ENCODE assay signal across 8 cellular contexts in genomic region chr20:57346477-57346876, GRCh38. TPM values are rescaled to one million over a fixed set of nuclear protein-coding genes. Genes with fewer than 3 reads are reported as not detected.
DNase-seq lines count a peak whose midpoint lies in the region; ATAC-seq and TF ChIP-seq lines count a peak whose summit lies in the region.

No MANE protein-coding gene starts in this region.

- TF ChIP-seq CTCF in IMR-90 (conservative IDR thresholded peaks at IDR 0.05; ENCODE audit: low read depth, low read length), result peak; percentile 85
- TF ChIP-seq CTCF in foreskin fibroblast (IDR thresholded peaks at IDR 0.05; ENCODE audit: low read depth, low read length), result peak; percentile 60
- TF ChIP-seq CTCF in ovary (IDR thresholded peaks at IDR 0.05), result peak; percentile 39 to 69 (median 42)
- TF ChIP-seq CTCF in upper lobe of right lung (IDR thresholded peaks at IDR 0.05), result peak; percentile 72

- H4K8ac ChIP-seq in IMR-90 (ENCODE audit: low read depth in 2 of 2, low read length in 2 of 2), result no peak overlapping the region

- no peak overlapping the region for H2AK5ac ChIP-seq in IMR-90 (ENCODE audit: low read depth, low read length)

- H2AK9ac ChIP-seq in IMR-90 (replicated peaks; ENCODE audit: low read depth, low read length, poor library complexity), result no peak overlapping the region

- ATAC-seq in IMR-90 (ENCODE audit: low read depth), result peak; percentile 71
- ATAC-seq in upper lobe of right lung, result peak; percentile 73
- ATAC-seq in HG02840 (IDR thresholded peaks at IDR 0.05; ENCODE audit: low FRiP score, unreplicated experiment), result no peak

- no peaks in the 10 kb centered on the region for H3K9me3 ChIP-seq in IMR-90 (ENCODE audit: control insufficient read depth, insufficient read depth, low read length)
- H3K9me3 ChIP-seq in ovary, result no peaks in the 10 kb centered on the region
- no peaks in the 10 kb centered on the region for H3K9me3 ChIP-seq in upper lobe of right lung

- H3K27ac ChIP-seq in IMR-90 (ENCODE audit: insufficient read depth, low read length), result no peak overlapping the region
- H3K27ac ChIP-seq in ovary, result no peak overlapping the region
- no peak overlapping the region for H3K27ac ChIP-seq in upper lobe of right lung

- H2BK15ac ChIP-seq in IMR-90 (ENCODE audit: low read depth, low read length), result no peak overlapping the region

- peak; percentile 78 for TF ChIP-seq RAD21 in IMR-90 (IDR thresholded peaks at IDR 0.05; ENCODE audit: low read length)

- peaks cover 26% of the 10 kb centered on the region for H3K27me3 Mint-ChIP-seq in activated T-helper 1 cell treated with anti-CD3 and anti-CD28 coated beads, Interleukin-12 subunit alpha, Interleukin-12 subunit beta, Interleukin-2, Interleukin-4 antibody, amounts not matched to agents 30 ng/mL and 10 ng/mL and 1 ng/mL, durations not matched to agents 14 hours and 24 hours and 36 hours (ENCODE audit: insufficient read depth)

- H3K4me3 Mint-ChIP-seq in activated T-helper 1 cell treated with anti-CD3 and anti-CD28 coated beads, Interleukin-12 subunit alpha, Interleukin-12 subunit beta, Interleukin-2, Interleukin-4 antibody, amounts not matched to agents 30 ng/mL and 10 ng/mL and 1 ng/mL, durations not matched to agents 14 hours and 24 hours and 36 hours, result no peak overlapping the region

- intact Hi-C loops in IMR-90 (cut with micrococcal nuclease), result loop anchor here (1.0 kb wide), 2 partner anchors 254 to 796 kb away; no protein-coding TSS in a partner anchor
- intact Hi-C loops in activated T-helper 1 cell treated with anti-CD3 and anti-CD28 coated beads, Interleukin-12 subunit alpha, Interleukin-12 subunit beta, Interleukin-2, Interleukin-4 antibody, amounts not matched to agents 30 ng/mL and 10 ng/mL and 1 ng/mL, durations not matched to agents 14 hours and 24 hours and 36 hours (cut with micrococcal nuclease), result loop anchor here (1.0 kb wide), 3 partner anchors 123 to 796 kb away; no protein-coding TSS in a partner anchor
- intact Hi-C loops in ovary (cut with DNase I), result loop anchor here in 1 of 4 donors (5.0 to 10.0 kb wide), 2 partner anchors 254 to 792 kb away; no protein-coding TSS in a partner anchor
- intact Hi-C loops in upper lobe of right lung (cut with DNase I), result no loop called here

- H3K27ac Mint-ChIP-seq in activated T-helper 1 cell treated with anti-CD3 and anti-CD28 coated beads, Interleukin-12 subunit alpha, Interleukin-12 subunit beta, Interleukin-2, Interleukin-4 antibody, amounts not matched to agents 30 ng/mL and 10 ng/mL and 1 ng/mL, durations not matched to agents 14 hours and 24 hours and 36 hours, result no peak overlapping the region

- BruUV-seq in IMR-90 (replicated peaks; lab: Mats Ljungman, UMichigan), result no TSS peak

- in situ Hi-C loops in IMR-90 (cut with MboI; ENCODE audit: low sequenced_read_pairs), result loop anchor here (5.0 kb wide), 1 partner anchor 794 kb away; no protein-coding TSS in a partner anchor

- H3K4ac ChIP-seq in IMR-90 (ENCODE audit: low read depth, low read length), result no peak overlapping the region

- no peak overlapping the region for H3K4me2 ChIP-seq in IMR-90 (ENCODE audit: low read depth, low read length)

- dilution Hi-C loops in IMR-90 (cut with HindIII; ENCODE audit: low sequenced_read_pairs, unreplicated experiment), result no loop called here

- CTCF ChIA-PET in IMR-90 (lab: Yijun Ruan, JAX), result interaction anchor here (0.6 to 1.5 kb wide), 13 partner anchors 13 to 908 kb away, joined by 3 to 10 read pairs (median 3); no protein-coding TSS in a partner anchor

- H2BK20ac ChIP-seq in IMR-90 (ENCODE audit: low read depth, low read length), result no peak overlapping the region

- H3K14ac ChIP-seq in IMR-90 (replicated peaks; ENCODE audit: low read depth, low read length), result no peak overlapping the region

- H3K79me1 ChIP-seq in IMR-90 (ENCODE audit: low read depth in 1 of 2, low read length in 2 of 2), result peaks cover 0 to 3% of the 10 kb centered on the region in 2 experiments; a peak in 2 of 4 replicates

- H2AFZ ChIP-seq in IMR-90 (replicated peaks; ENCODE audit: low read length, poor library complexity), result no peak overlapping the region

- no peak overlapping the region for H4K5ac ChIP-seq in IMR-90 (ENCODE audit: low read depth, low read length)

- no peak overlapping the region for H3K18ac ChIP-seq in IMR-90 (ENCODE audit: low read depth, low read length)

- H3K23ac ChIP-seq in IMR-90 (ENCODE audit: low read depth, low read length), result no peak overlapping the region

- no peak overlapping the region for H2BK5ac ChIP-seq in IMR-90 (ENCODE audit: low read depth, low read length, poor library complexity, severe bottlenecking)

- H4K91ac ChIP-seq in IMR-90 (ENCODE audit: insufficient read depth, low read depth, low read length), result no peak overlapping the region

- H3K36me3 ChIP-seq in IMR-90 (ENCODE audit: control insufficient read depth, insufficient read depth, low read length), result no peaks in the 10 kb centered on the region
- H3K36me3 ChIP-seq in ovary, result no peaks in the 10 kb centered on the region
- H3K36me3 ChIP-seq in upper lobe of right lung, result no peaks in the 10 kb centered on the region

- H3K9me3 Mint-ChIP-seq in activated T-helper 1 cell treated with anti-CD3 and anti-CD28 coated beads, Interleukin-12 subunit alpha, Interleukin-12 subunit beta, Interleukin-2, Interleukin-4 antibody, amounts not matched to agents 30 ng/mL and 10 ng/mL and 1 ng/mL, durations not matched to agents 14 hours and 24 hours and 36 hours, result no peaks in the 10 kb centered on the region

- H3K4me3 ChIP-seq in IMR-90 (ENCODE audit: insufficient read depth, low read depth, low read length) (no peak overlapping the region), foreskin fibroblast (ENCODE audit: low read depth in 1 of 2, low read length in 2 of 2) (no peak overlapping the region), ovary (no peak overlapping the region), upper lobe of right lung (no peak overlapping the region)

- no peak overlapping the region for H3K56ac ChIP-seq in IMR-90 (ENCODE audit: extremely low read depth, insufficient read depth, low read length)

- peaks cover under 1% of the 10 kb centered on the region for H3K36me3 Mint-ChIP-seq in activated T-helper 1 cell treated with anti-CD3 and anti-CD28 coated beads, Interleukin-12 subunit alpha, Interleukin-12 subunit beta, Interleukin-2, Interleukin-4 antibody, amounts not matched to agents 30 ng/mL and 10 ng/mL and 1 ng/mL, durations not matched to agents 14 hours and 24 hours and 36 hours (ENCODE audit: low read depth)

- no peak overlapping the region for H3K9ac ChIP-seq in IMR-90 (ENCODE audit: low read depth, low read length)

- H3K4me1 ChIP-seq in IMR-90 (ENCODE audit: control insufficient read depth, insufficient read depth, low read length) (no peaks in the 10 kb centered on the region), ovary (ENCODE audit: insufficient read depth) (no peaks in the 10 kb centered on the region), upper lobe of right lung (no peaks in the 10 kb centered on the region)

- no peaks in the 10 kb centered on the region for H3K9me1 ChIP-seq in IMR-90 (ENCODE audit: insufficient read depth, low read length)

- peak; percentile 15 for DNase-seq in DMS79 (lab: John Stamatoyannopoulos, UW)
- DNase-seq in IMR-90, result peak; percentile 70
- DNase-seq in RKO (ENCODE audit: low spot score), result peak; percentile 84
- peak; percentile 41 for DNase-seq in activated T-helper 1 cell treated with anti-CD3 and anti-CD28 coated beads, Interleukin-12 subunit alpha, Interleukin-12 subunit beta, Interleukin-2, Interleukin-4 antibody, amounts not matched to agents 30 ng/mL and 10 ng/mL and 1 ng/mL, durations not matched to agents 14 hours and 24 hours and 36 hours (ENCODE audit: low spot score)
- DNase-seq in foreskin fibroblast, result peak; percentile 72 to 92
- DNase-seq in ovary, result peak; percentile 61 to 82 (median 76)
- DNase-seq in upper lobe of right lung, result peak; percentile 75

- peaks cover 15% of the 10 kb centered on the region for H3K4me1 Mint-ChIP-seq in activated T-helper 1 cell treated with anti-CD3 and anti-CD28 coated beads, Interleukin-12 subunit alpha, Interleukin-12 subunit beta, Interleukin-2, Interleukin-4 antibody, amounts not matched to agents 30 ng/mL and 10 ng/mL and 1 ng/mL, durations not matched to agents 14 hours and 24 hours and 36 hours (ENCODE audit: low read depth)

- no peak for TF ChIP-seq EP300 in ovary (IDR thresholded peaks at IDR 0.05)

- no peak overlapping the region for H2BK120ac ChIP-seq in IMR-90 (ENCODE audit: low read depth, low read length)

- H4K20me1 ChIP-seq in IMR-90 (ENCODE audit: insufficient read depth, low read length), result no peaks in the 10 kb centered on the region

- POLR2A ChIA-PET in IMR-90 (lab: Charles Lee; ENCODE audit: unreplicated experiment), result no interaction called here

- WGBS in IMR-90 (ENCODE audit: extremely low coverage in 2 of 2, insufficient read length in 1 of 2), 2 experiments, result no CpG with 5 or more reads among the region's 4 CpGs
- WGBS in ovary, 3 donors, result 0 to 1% (median 0%) methylated on average over 4 of the region's 4 CpGs

- peaks cover 2% of the 10 kb centered on the region; the same call in 1 of the 2 replicates for H3K27me3 ChIP-seq in IMR-90 (ENCODE audit: control insufficient read depth, insufficient read depth, low read length)
- H3K27me3 ChIP-seq in ovary, result no peaks in the 10 kb centered on the region
- peaks cover 7% of the 10 kb centered on the region for H3K27me3 ChIP-seq in upper lobe of right lung

- TF ChIP-seq POLR2A in IMR-90 (IDR thresholded peaks at IDR 0.05; ENCODE audit: low read depth, low read length), result no peak
- TF ChIP-seq POLR2A in ovary (IDR thresholded peaks at IDR 0.05), result no peak

RNA-seq across cellular contexts. Expression of gene RAE1, which starts 4.6 kb away (rescaled TPM):
- total RNA-seq in IMR-90 (2012; rRNA removed) (32.5 and 32.8 TPM in 2 replicates), ovary (10 to 100 TPM; 13.9 to 24.0 (median 19.0) TPM), upper lobe of right lung (14.9 TPM)
- polyA plus RNA-seq in IMR-90 (2012; rRNA removed) (58.4 and 80.5 TPM in 2 replicates), ovary (10 to 100 TPM; 20.4 to 46.1 TPM)
- polyA plus RNA-seq in IMR-90 (2012; cell fraction: cytosol; rRNA removed), result 15.2 and 24.2 TPM in 2 replicates
- 21.6 and 70.1 TPM in 2 replicates for polyA plus RNA-seq in IMR-90 (2012; cell fraction: nucleus; rRNA removed; ENCODE audit: low replicate concordance)
- total RNA-seq in activated T-helper 1 cell treated with anti-CD3 and anti-CD28 coated beads, Interleukin-12 subunit alpha, Interleukin-12 subunit beta, Interleukin-2, Interleukin-4 antibody, amounts not matched to agents 30 ng/mL and 10 ng/mL and 1 ng/mL, durations not matched to agents 14 hours and 24 hours and 36 hours, result 54.4 and 59.2 TPM in 2 replicates

RNA-seq across cellular contexts. Expression of gene SPO11, which starts 16.9 kb away (rescaled TPM):
- not detected in 2 replicates for total RNA-seq in IMR-90 (2012; rRNA removed)
- polyA plus RNA-seq in IMR-90 (2012; rRNA removed), result not detected in 2 replicates
- polyA plus RNA-seq in IMR-90 (2012; cell fraction: cytosol; rRNA removed), result not detected in 2 replicates
- polyA plus RNA-seq in IMR-90 (2012; cell fraction: nucleus; rRNA removed; ENCODE audit: low replicate concordance), result not detected in 2 replicates
- not detected in 2 replicates for total RNA-seq in activated T-helper 1 cell treated with anti-CD3 and anti-CD28 coated beads, Interleukin-12 subunit alpha, Interleukin-12 subunit beta, Interleukin-2, Interleukin-4 antibody, amounts not matched to agents 30 ng/mL and 10 ng/mL and 1 ng/mL, durations not matched to agents 14 hours and 24 hours and 36 hours
- not detected for total RNA-seq in ovary
- not detected for polyA plus RNA-seq in ovary
- not detected for total RNA-seq in upper lobe of right lung

RNA-seq across cellular contexts. Expression of gene RBM38, which starts 44.7 kb away (rescaled TPM):
- total RNA-seq in IMR-90 (2012; rRNA removed) (5.2 and 6.9 TPM in 2 replicates), ovary (10 to 100 TPM; 20.0 to 77.6 (median 39.3) TPM), upper lobe of right lung (13.4 TPM)
- polyA plus RNA-seq in IMR-90 (2012; rRNA removed) (11.9 and 14.6 TPM in 2 replicates), ovary (10 to 100 TPM in 1 of 2 donors, 1 to 10 TPM in 1; 6.3 to 36.6 TPM)
- 9.7 and 20.7 TPM in 2 replicates for polyA plus RNA-seq in IMR-90 (2012; cell fraction: cytosol; rRNA removed)
- polyA plus RNA-seq in IMR-90 (2012; cell fraction: nucleus; rRNA removed; ENCODE audit: low replicate concordance), result 10.0 and 19.1 TPM in 2 replicates
- total RNA-seq in activated T-helper 1 cell treated with anti-CD3 and anti-CD28 coated beads, Interleukin-12 subunit alpha, Interleukin-12 subunit beta, Interleukin-2, Interleukin-4 antibody, amounts not matched to agents 30 ng/mL and 10 ng/mL and 1 ng/mL, durations not matched to agents 14 hours and 24 hours and 36 hours, result 90.4 and 92.5 TPM in 2 replicates

Comparison
In these comparisons a context has a peak if more than half of its experiments do, and no peak if none do; other contexts are left out.
1. DNase-seq: peak in every context shown above with its lines; median percentile 84 in RKO; 82 in foreskin fibroblast; 76 in ovary; 75 in upper lobe of right lung; 70 in IMR-90; 41 in activated T-helper 1 cell treated with anti-CD3 and anti-CD28 coated beads, Interleukin-12 subunit alpha, Interleukin-12 subunit beta, Interleukin-2, Interleukin-4 antibody, amounts not matched to agents 30 ng/mL and 10 ng/mL and 1 ng/mL, durations not matched to agents 14 hours and 24 hours and 36 hours; 15 in DMS79.